Comparison of ENCODE assay signal across 1 cellular context in genomic region chr3:113532698-113533533, GRCh38.
TF ChIP-seq lines count a peak whose summit lies in the region.

No MANE protein-coding gene starts in this region.

TF ChIP-seq in H1, 55 proteins besides CTCF, POLR2A, EP300 and RAD21:
- TF ChIP-seq RBBP5 (IDR thresholded peaks at IDR 0.05; ENCODE audit: borderline replicate concordance, low read depth, low read length) (peak; percentile 81; the same call in 1 of the 2 replicates), ASH2L (IDR thresholded peaks at IDR 0.05; ENCODE audit: low read length) (peak; percentile 34), E2F6 (IDR thresholded peaks at IDR 0.05) (peak; percentile 48), KDM4A (IDR thresholded peaks at IDR 0.05; ENCODE audit: low read depth, low read length, severe bottlenecking) (peak; percentile 95), MAX (IDR thresholded peaks at IDR 0.05) (peak; percentile 63), RNF2 (IDR thresholded peaks at IDR 0.05; ENCODE audit: borderline replicate concordance, low read depth, low read length, missing control alignments, poor library complexity, severe bottlenecking) (peak; percentile 73), EZH2 (IDR thresholded peaks at IDR 0.05; ENCODE audit: low read depth, low read length, severe bottlenecking) (peak; percentile 90), MAFK (IDR thresholded peaks at IDR 0.05; ENCODE audit: low read depth, low read length) (no peak), SUZ12 (IDR thresholded peaks at IDR 0.05; ENCODE audit: low read length) (peak; percentile 95), KDM5A (IDR thresholded peaks at IDR 0.05; ENCODE audit: low read length) (no peak), SP1 (IDR thresholded peaks at IDR 0.05; ENCODE audit: low read depth, low read length) (no peak), CHD1 (IDR thresholded peaks at IDR 0.05; ENCODE audit: low read depth, low read length) (no peak)
TF ChIP-seq in H1: peak in this region for 8.
